In the genomic region with DNA sequence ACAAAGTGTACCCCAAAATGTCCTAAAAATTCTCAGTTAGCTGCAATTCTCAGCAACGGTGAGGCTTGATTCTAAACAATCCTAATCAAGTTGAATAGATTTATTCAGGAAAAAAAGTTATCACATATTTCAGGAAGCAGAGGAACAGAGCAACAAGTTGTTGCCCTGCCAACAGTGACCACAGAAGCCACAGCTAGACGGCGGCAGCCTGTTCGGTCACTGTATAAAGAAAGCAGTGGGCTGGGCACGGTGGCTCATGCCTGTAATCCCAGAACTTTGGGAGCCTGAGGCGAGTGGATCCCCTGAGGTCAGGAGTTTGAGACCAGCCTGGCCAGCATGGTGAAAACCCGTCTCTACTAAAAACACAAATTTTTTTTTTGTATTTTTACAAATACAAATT, we compare ENCODE assay signal across 10 cellular contexts.
DNase-seq lines count a peak whose midpoint lies in the region; ATAC-seq and TF ChIP-seq lines count a peak whose summit lies in the region.
"Had no signal": no experiment of that assay in that cellular context is flagged by ENCODE, and none has a peak within 500 bp of the region (broad histone marks: within the 10 kb centered on the region; RNA-seq: fewer than 3 reads in every experiment).

No MANE protein-coding gene starts in this region.

- no peak overlapping the region for H3K4me2 ChIP-seq in hepatocyte

- peak; percentile 59 for DNase-seq in AG09309 (ENCODE audit: low read depth)
- peak; percentile 87 for DNase-seq in HT1080 (ENCODE audit: low read depth)
- DNase-seq in ascending aorta (ENCODE audit: low spot score in 2 of 2) = peak; percentile 36 to 86
- peak; percentile 21 for DNase-seq in kidney glomerular epithelial cell (lab: John Stamatoyannopoulos, UW)
- no peak for DNase-seq in NCI-H2227 treated with DMSO at 0.1 percent for 48 hours (lab: John Stamatoyannopoulos, UW)
- DNase-seq in A673 (ENCODE audit: low spot score) = no peak
- no peak for DNase-seq in hepatocyte (ENCODE audit: low spot score)
- DNase-seq: natural killer cell, NCI-H1417 had no signal

- H3K27me3 ChIP-seq in ascending aorta = no peaks in the 10 kb centered on the region
- H3K27me3 ChIP-seq in A673 (replicated peaks; ENCODE audit: insufficient read depth, low read depth, low read length, poor library complexity) = no peaks in the 10 kb centered on the region
- no peaks in the 10 kb centered on the region for H3K27me3 ChIP-seq in hepatocyte

- H3K27ac ChIP-seq in ascending aorta (peak overlapping the region in 1 of 2 donors; percentile 27), A673 (ENCODE audit: low read depth, low read length, poor library complexity, severe bottlenecking) (no peak overlapping the region), hepatocyte (no peak overlapping the region)

- CTCF ChIA-PET in A673 (lab: Charles Lee) = no interaction called here

- no TSS peak for BruUV-seq in A673 (replicated peaks; lab: Mats Ljungman, UMichigan)

- intact Hi-C loops in ascending aorta (cut with DNase I) (loop anchor here (5.0 kb wide), 1 partner anchor 201 kb away; a partner anchor contains a TSS), A673 (cut with micrococcal nuclease; ENCODE audit: unreplicated experiment) (no loop called here)

- H3K36me3 ChIP-seq in ascending aorta (no peaks in the 10 kb centered on the region), A673 (ENCODE audit: insufficient read depth, low read length, poor library complexity, severe bottlenecking) (no peaks in the 10 kb centered on the region), hepatocyte (replicated peaks; ENCODE audit: insufficient read depth, low read depth) (no peaks in the 10 kb centered on the region)

- H2AFZ ChIP-seq in hepatocyte = no peak overlapping the region

- H3K4me3 ChIP-seq in AG09309 (ENCODE audit: control insufficient read depth, low read depth, low read length) (no peak overlapping the region), ascending aorta (no peak overlapping the region), A673 (ENCODE audit: low read depth, low read length, poor library complexity, severe bottlenecking) (no peak overlapping the region), hepatocyte (no peak overlapping the region)

- TF ChIP-seq CTCF in AG09309 (IDR thresholded peaks at IDR 0.05; ENCODE audit: control insufficient read depth, insufficient read depth, low read depth, low read length, missing control alignments) = no peak
- TF ChIP-seq CTCF in ascending aorta (IDR thresholded peaks at IDR 0.05) = no peak
- no peak for TF ChIP-seq CTCF in A673 (conservative IDR thresholded peaks at IDR 0.05; ENCODE audit: low read depth, low read length)
- no peak for TF ChIP-seq CTCF in hepatocyte (IDR thresholded peaks at IDR 0.05; ENCODE audit: poor library complexity)

- H4K20me1 ChIP-seq in hepatocyte (ENCODE audit: insufficient read depth, poor library complexity, severe bottlenecking) = no peaks in the 10 kb centered on the region

- H3K79me2 ChIP-seq in hepatocyte = no peaks in the 10 kb centered on the region

- H3K9me2 ChIP-seq in hepatocyte (replicated peaks; ENCODE audit: insufficient read depth) = no peaks in the 10 kb centered on the region

- H3K4me1 ChIP-seq in ascending aorta (peaks cover 0 to 5% of the 10 kb centered on the region in 2 donors), A673 (ENCODE audit: insufficient read depth, low read length, poor library complexity, severe bottlenecking) (peaks cover 34% of the 10 kb centered on the region), hepatocyte (ENCODE audit: insufficient read depth) (peaks cover 6% of the 10 kb centered on the region)

- 84% methylated on average over 7 of the region's 7 CpGs for WGBS in hepatocyte (ENCODE audit: low lambda C conversion rate, missing lambda C conversion rate)

- POLR2A ChIA-PET in A673 (lab: Charles Lee; ENCODE audit: low non-redundant PET) = no interaction called here

- H3K9me3 ChIP-seq in ascending aorta (no peaks in the 10 kb centered on the region), A673 (ENCODE audit: low read depth, low read length, poor library complexity, severe bottlenecking) (no peaks in the 10 kb centered on the region), hepatocyte (ENCODE audit: low read depth) (no peaks in the 10 kb centered on the region)

- ATAC-seq in HG02973 (IDR thresholded peaks at IDR 0.05; ENCODE audit: unreplicated experiment) = no peak
- ATAC-seq: natural killer cell had no signal

Comparison
In these comparisons a context has a peak if more than half of its experiments do, and no peak if none do; other contexts are left out.
1. DNase-seq: peak in AG09309 (single experiment), HT1080 (single experiment), ascending aorta (2 of 2) and kidney glomerular epithelial cell (single experiment); none in NCI-H2227 treated with DMSO at 0.1 percent for 48 hours (single experiment), A673 (single experiment) and hepatocyte (single experiment).